In the genomic region with DNA sequence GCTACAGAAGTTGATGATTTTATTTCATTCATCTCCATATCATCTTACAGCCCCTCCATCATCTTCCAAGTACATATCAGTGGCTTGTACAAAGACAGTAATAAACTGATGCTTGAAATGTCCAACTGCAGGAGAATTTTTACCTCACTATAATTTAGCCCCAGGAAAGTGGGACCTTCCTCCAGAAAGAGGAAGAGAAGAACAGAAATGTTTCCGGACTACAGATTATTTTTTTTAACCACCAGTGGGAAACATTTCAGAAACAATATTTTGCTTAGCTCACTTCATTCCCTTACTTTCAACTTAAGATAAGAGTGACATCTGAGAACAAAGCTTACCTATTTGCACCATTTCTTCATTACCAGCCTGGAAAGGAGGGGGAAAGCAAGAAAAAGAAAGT, we compare ENCODE assay signal across 15 cellular contexts. TPM values are rescaled to one million over a fixed set of nuclear protein-coding genes. Genes with fewer than 3 reads are reported as not detected.
DNase-seq lines count a peak whose midpoint lies in the region; ATAC-seq and TF ChIP-seq lines count a peak whose summit lies in the region.
"Had no signal": no experiment of that assay in that cellular context is flagged by ENCODE, and none has a peak within 500 bp of the region (broad histone marks: within the 10 kb centered on the region; RNA-seq: fewer than 3 reads in every experiment).

No MANE protein-coding gene starts in this region.

- H3K27ac ChIP-seq in 22Rv1 = peak overlapping the region; percentile 91
- H3K27ac ChIP-seq in mammary epithelial cell (ENCODE audit: insufficient read depth, low read depth, low read length) = no peak overlapping the region

- intact Hi-C loops in mammary epithelial cell (cut with micrococcal nuclease) = no loop called here

- DNase-seq in mammary epithelial cell (no peak), hippocampal formation (lab: John Stamatoyannopoulos, UW) (no peak)
- no peak for DNase-seq in naive thymus-derived CD8-positive, alpha-beta T cell
- DNase-seq: activated CD8-positive, alpha-beta memory T cell treated with anti-CD3 and anti-CD28 coated beads, Interleukin-2, amount 50 U/mL, for 48 hours; islet precursor cell; Karpas-422; stimulated activated CD4-positive, alpha-beta T cell treated with anti-CD3 and anti-CD28 coated beads, Interleukin-2, amount 100 ng/mL, for 48 hours; stomach; T-helper 9 cell had no signal

- no peak overlapping the region for H3K9ac ChIP-seq in Loucy (ENCODE audit: low read depth, low read length, poor library complexity, severe bottlenecking)
- H3K9ac ChIP-seq in mammary epithelial cell (ENCODE audit: insufficient read depth, low read length) = no peak overlapping the region

- H4K20me1 ChIP-seq in Loucy (ENCODE audit: insufficient read depth, low read length, poor library complexity, severe bottlenecking) = no peaks in the 10 kb centered on the region
- H4K20me1 ChIP-seq in mammary epithelial cell (ENCODE audit: insufficient read depth, low read length) = no peaks in the 10 kb centered on the region

- H3K79me2 ChIP-seq in Loucy (ENCODE audit: insufficient read depth, low read length) (no peaks in the 10 kb centered on the region), mammary epithelial cell (ENCODE audit: insufficient read depth, low read length) (no peaks in the 10 kb centered on the region)

- POLR2A ChIA-PET in naive thymus-derived CD8-positive, alpha-beta T cell (lab: Charles Lee) = no interaction called here

- no peak for ATAC-seq in naive thymus-derived CD8-positive, alpha-beta T cell
- ATAC-seq in HG03457 (IDR thresholded peaks at IDR 0.05; ENCODE audit: unreplicated experiment) (no peak), GM18517 (IDR thresholded peaks at IDR 0.05; ENCODE audit: unreplicated experiment) (no peak), GM21390 (IDR thresholded peaks at IDR 0.05; ENCODE audit: unreplicated experiment) (no peak)

- H3K27me3 ChIP-seq in Loucy (ENCODE audit: insufficient read depth, low read length, poor library complexity, severe bottlenecking) (peaks cover 8% of the 10 kb centered on the region), mammary epithelial cell (ENCODE audit: insufficient read depth, low read length) (peaks cover 3% of the 10 kb centered on the region)

- H3K9me2 ChIP-seq in Loucy (replicated peaks; ENCODE audit: low read depth, low read length) = no peaks in the 10 kb centered on the region

- H3K36me3 Mint-ChIP-seq in naive thymus-derived CD8-positive, alpha-beta T cell = no peaks in the 10 kb centered on the region

- H3K4me3 ChIP-seq in Loucy (ENCODE audit: low read length, poor library complexity, severe bottlenecking) = peak overlapping the region; percentile 82
- no peak overlapping the region for H3K4me3 ChIP-seq in mammary epithelial cell (replicated peaks in 1 of 3; ENCODE audit: insufficient read depth in 1 of 3, low read depth in 2 of 3, low read length in 3 of 3)

- H3K27ac Mint-ChIP-seq in naive thymus-derived CD8-positive, alpha-beta T cell = no peak overlapping the region

- TF ChIP-seq CTCF in 22Rv1 (IDR thresholded peaks at IDR 0.05) (no peak), Loucy (conservative IDR thresholded peaks at IDR 0.05; ENCODE audit: low read length) (no peak), mammary epithelial cell (conservative IDR thresholded peaks at IDR 0.05 in 1 of 2, IDR thresholded peaks at IDR 0.05 in 1 of 2; ENCODE audit: extremely low read depth in 1 of 2, insufficient read depth in 1 of 2, low read depth in 1 of 2, low read length in 2 of 2) (no peak)

- H3F3A ChIP-seq in Loucy (ENCODE audit: low read depth) = no peaks in the 10 kb centered on the region

- peaks cover 0 to 3% (median 0%) of the 10 kb centered on the region in 9 donors for H3K9me3 Mint-ChIP-seq in naive thymus-derived CD8-positive, alpha-beta T cell

- dilution Hi-C loops in mammary epithelial cell (cut with HindIII; ENCODE audit: low sequenced_read_pairs) = loop anchor here (5.0 kb wide), 1 partner anchor 100 kb away; no protein-coding TSS in a partner anchor

- in situ Hi-C loops in mammary epithelial cell (cut with MboI; ENCODE audit: low sequenced_read_pairs in 2 of 2) = no loop called here

- H3K4me2 ChIP-seq in Loucy (ENCODE audit: low read depth, low read length, poor library complexity, severe bottlenecking) (peak overlapping the region; percentile 89), mammary epithelial cell (ENCODE audit: insufficient read depth, low read depth, low read length) (peak overlapping the region; percentile 99)

- 44% methylated on average over 1 of the region's 1 CpG for WGBS in mammary epithelial cell (ENCODE audit: low coverage, missing lambda C conversion rate)

- peaks cover 12 to 33% (median 26%) of the 10 kb centered on the region in 4 donors for H3K4me1 Mint-ChIP-seq in naive thymus-derived CD8-positive, alpha-beta T cell

- no TSS peak for BruUV-seq in mammary epithelial cell (replicated peaks; lab: Mats Ljungman, UMichigan)

- no peaks in the 10 kb centered on the region for H3K36me3 ChIP-seq in Loucy (ENCODE audit: insufficient read depth, low read length)
- H3K36me3 ChIP-seq in mammary epithelial cell (ENCODE audit: insufficient read depth, low read length) = no peaks in the 10 kb centered on the region
- H3K36me3 ChIP-seq: stomach had no signal

- peaks cover 29 to 87% (median 50%) of the 10 kb centered on the region in 5 donors for H3K27me3 Mint-ChIP-seq in naive thymus-derived CD8-positive, alpha-beta T cell

- H3K4me1 ChIP-seq in Loucy (ENCODE audit: insufficient read depth, low read length, poor library complexity, severe bottlenecking) (no peaks in the 10 kb centered on the region), mammary epithelial cell (ENCODE audit: insufficient read depth, low read length) (peaks cover 17% of the 10 kb centered on the region)

- CTCF ChIA-PET in mammary epithelial cell (lab: Charles Lee; ENCODE audit: low non-redundant PET) = no interaction called here

- H3K4me3 Mint-ChIP-seq in naive thymus-derived CD8-positive, alpha-beta T cell = peak overlapping the region in 8 of 10 donors; percentile 19 to 83 (median 48)

- H3K9me3 ChIP-seq in Loucy (ENCODE audit: insufficient read depth, low read depth, low read length) (no peaks in the 10 kb centered on the region), mammary epithelial cell (replicated peaks; ENCODE audit: insufficient read depth, low read length) (no peaks in the 10 kb centered on the region)
- H3K9me3 ChIP-seq: stomach had no signal

- peak overlapping the region; percentile 94 for H2AFZ ChIP-seq in Loucy (ENCODE audit: low read length)
- peak overlapping the region; percentile 93 for H2AFZ ChIP-seq in mammary epithelial cell (ENCODE audit: low read depth, low read length)

RNA-seq across cellular contexts. Expression of gene ADAMTS3, which starts 2.0 kb away (rescaled TPM):
- total RNA-seq in mammary epithelial cell = 1 to 10 TPM in 1 of 2 donors, under 1 TPM in 1; 0.24 to 2.5 TPM
- polyA plus RNA-seq in mammary epithelial cell = 0.10 TPM
- not detected for polyA minus RNA-seq in mammary epithelial cell
- not detected for total RNA-seq in naive thymus-derived CD8-positive, alpha-beta T cell
- polyA plus RNA-seq in naive thymus-derived CD8-positive, alpha-beta T cell = not detected
- total RNA-seq: OCI-LY7 had no signal
